Comparison of ENCODE assay signal across 26 cellular contexts in genomic region chr11:111476366-111476765, GRCh38. TPM values are rescaled to one million over a fixed set of nuclear protein-coding genes. Genes with fewer than 3 reads are reported as not detected.
A peak's percentile ranks its signal among the peaks of the same experiment; 100 is the strongest.
DNase-seq lines count a peak whose midpoint lies in the region; ATAC-seq, FAIRE-seq and TF ChIP-seq lines count a peak whose summit lies in the region.
"Had no signal": no experiment of that assay in that cellular context is flagged by ENCODE, and none has a peak within 500 bp of the region (broad histone marks: within the 10 kb centered on the region; RNA-seq: fewer than 3 reads in every experiment).

No MANE protein-coding gene starts in this region.

- FAIRE-seq in D721Med (lab: Jason Lieb, UNC) = peak; percentile 53
- FAIRE-seq in astrocyte (lab: Jason Lieb, UNC) = no peak

- H3K4me2 ChIP-seq in IMR-90 (ENCODE audit: low read depth, low read length) (no peak overlapping the region), astrocyte (ENCODE audit: low read length) (no peak overlapping the region)
- H3K4me2 ChIP-seq: KMS-11 had no signal

- H3K9ac ChIP-seq in IMR-90 (ENCODE audit: low read depth, low read length) = no peak overlapping the region
- no peak overlapping the region for H3K9ac ChIP-seq in astrocyte (ENCODE audit: low read length)
- H3K9ac ChIP-seq: KMS-11 had no signal

- no peak overlapping the region for H2AFZ ChIP-seq in IMR-90 (replicated peaks; ENCODE audit: low read length, poor library complexity)
- H2AFZ ChIP-seq in astrocyte (ENCODE audit: low read depth, low read length) = no peak overlapping the region

- H4K8ac ChIP-seq in IMR-90 (ENCODE audit: low read depth in 2 of 2, low read length in 2 of 2) = no peak overlapping the region

- no peak overlapping the region for H4K91ac ChIP-seq in IMR-90 (ENCODE audit: insufficient read depth, low read depth, low read length)

- no peak overlapping the region for H2BK5ac ChIP-seq in IMR-90 (ENCODE audit: low read depth, low read length, poor library complexity, severe bottlenecking)

- H2BK120ac ChIP-seq in IMR-90 (ENCODE audit: low read depth, low read length) = no peak overlapping the region

- no peak overlapping the region for H2BK15ac ChIP-seq in IMR-90 (ENCODE audit: low read depth, low read length)

- H3K9me3 ChIP-seq in IMR-90 (ENCODE audit: control insufficient read depth, insufficient read depth, low read length) = no peaks in the 10 kb centered on the region
- H3K9me3 ChIP-seq in astrocyte (ENCODE audit: insufficient read depth, low read depth, low read length) = no peaks in the 10 kb centered on the region
- H3K9me3 ChIP-seq: Peyer's patch, SJCRH30 had no signal

- no peak overlapping the region for H3K14ac ChIP-seq in IMR-90 (replicated peaks; ENCODE audit: low read depth, low read length)

- no peaks in the 10 kb centered on the region for H3K79me2 ChIP-seq in astrocyte (ENCODE audit: insufficient read depth, low read length)

- DNase-seq in D721Med (ENCODE audit: insufficient read length, low spot score) (no peak), IMR-90 (peak; percentile 16), astrocyte (ENCODE audit: low read depth) (peak; percentile 25), myocyte (ENCODE audit: low read depth) (peak; percentile 10), mucosa of gallbladder (ENCODE audit: low spot score) (no peak), COLO668 (lab: John Stamatoyannopoulos, UW; ENCODE audit: unreplicated experiment) (no peak), dorsolateral prefrontal cortex (no peak)
- no peak for DNase-seq in stimulated activated naive CD4-positive, alpha-beta T cell treated with Interleukin-2 at 50 U/mL for 16 hours (lab: John Stamatoyannopoulos, UW)
- DNase-seq: CD4-positive, CD25-positive, alpha-beta regulatory T cell; DMS153; GF-D8; H9; NCI-H1694; NCI-H2081; NCI-H2171; NCI-H345; NCI-H524 treated with DMSO at 0.1 percent for 48 hours; Peyer's patch had no signal

- H3K27ac Mint-ChIP-seq in astrocyte (ENCODE audit: unreplicated experiment) = no peak overlapping the region
- H3K27ac Mint-ChIP-seq: CD4-positive, CD25-positive, alpha-beta regulatory T cell; H9 had no signal

- H3K4me3 ChIP-seq in IMR-90 (ENCODE audit: insufficient read depth, low read depth, low read length) = no peak overlapping the region
- H3K4me3 ChIP-seq in astrocyte (ENCODE audit: insufficient read depth, low read depth, low read length) = no peak overlapping the region
- H3K4me3 ChIP-seq in dorsolateral prefrontal cortex = no peak overlapping the region
- H3K4me3 ChIP-seq: Peyer's patch, SJCRH30 had no signal

- H3K4me1 ChIP-seq in IMR-90 (ENCODE audit: control insufficient read depth, insufficient read depth, low read length) (no peaks in the 10 kb centered on the region), astrocyte (ENCODE audit: insufficient read depth, low read length) (no peaks in the 10 kb centered on the region)
- H3K4me1 ChIP-seq: Peyer's patch, SJCRH30 had no signal

- BruUV-seq in IMR-90 (replicated peaks; lab: Mats Ljungman, UMichigan) = no TSS peak

- H4K20me1 ChIP-seq in IMR-90 (ENCODE audit: insufficient read depth, low read length) (no peaks in the 10 kb centered on the region), astrocyte (ENCODE audit: insufficient read depth, low read length) (no peaks in the 10 kb centered on the region)

- CTCF ChIA-PET in IMR-90 (lab: Yijun Ruan, JAX) = interaction anchor here (0.8 kb wide), 1 partner anchor 12 kb away, joined by 3 read pairs; no protein-coding TSS in a partner anchor

- H3K4me1 Mint-ChIP-seq in astrocyte (ENCODE audit: low read depth, unreplicated experiment) = no peaks in the 10 kb centered on the region
- H3K4me1 Mint-ChIP-seq: H9 had no signal

- dilution Hi-C loops in IMR-90 (cut with HindIII; ENCODE audit: low sequenced_read_pairs, unreplicated experiment) = no loop called here

- H3K56ac ChIP-seq in IMR-90 (ENCODE audit: extremely low read depth, insufficient read depth, low read length) = no peak overlapping the region

- H3K9me3 Mint-ChIP-seq in astrocyte (ENCODE audit: unreplicated experiment) = peaks cover 3% of the 10 kb centered on the region
- H3K9me3 Mint-ChIP-seq: H9 had no signal

- H3K36me3 ChIP-seq in IMR-90 (ENCODE audit: control insufficient read depth, insufficient read depth, low read length) (no peaks in the 10 kb centered on the region), astrocyte (ENCODE audit: insufficient read depth, low read length) (no peaks in the 10 kb centered on the region)
- H3K36me3 ChIP-seq: Peyer's patch, SJCRH30 had no signal

- H3K9me1 ChIP-seq in IMR-90 (ENCODE audit: insufficient read depth, low read length) = no peaks in the 10 kb centered on the region

- H3K18ac ChIP-seq in IMR-90 (ENCODE audit: low read depth, low read length) = no peak overlapping the region

- H3K27ac ChIP-seq in IMR-90 (ENCODE audit: insufficient read depth, low read length) = no peak overlapping the region
- no peak overlapping the region for H3K27ac ChIP-seq in astrocyte (ENCODE audit: low read depth, low read length)
- H3K27ac ChIP-seq in dorsolateral prefrontal cortex = no peak overlapping the region
- H3K27ac ChIP-seq: KMS-11, Peyer's patch, SJCRH30 had no signal

- no CpG with 5 or more reads among the region's 2 CpGs for WGBS in IMR-90 (ENCODE audit: extremely low coverage in 2 of 2, insufficient read length in 1 of 2), 2 experiments

- in situ Hi-C loops in IMR-90 (cut with MboI; ENCODE audit: low sequenced_read_pairs) = no loop called here

- no peak for ATAC-seq in IMR-90 (ENCODE audit: low read depth)

- POLR2A ChIA-PET in IMR-90 (lab: Charles Lee; ENCODE audit: unreplicated experiment) = no interaction called here

- H2AK9ac ChIP-seq in IMR-90 (replicated peaks; ENCODE audit: low read depth, low read length, poor library complexity) = no peak overlapping the region

- no peak overlapping the region for H2AK5ac ChIP-seq in IMR-90 (ENCODE audit: low read depth, low read length)

- H3K36me3 Mint-ChIP-seq in astrocyte (ENCODE audit: low read depth, unreplicated experiment) = no peaks in the 10 kb centered on the region
- H3K36me3 Mint-ChIP-seq: CD4-positive, CD25-positive, alpha-beta regulatory T cell had no signal

- no peak for TF ChIP-seq CTCF in D721Med (IDR thresholded peaks at IDR 0.05; ENCODE audit: insufficient read depth, missing control alignments)
- no peak for TF ChIP-seq CTCF in IMR-90 (conservative IDR thresholded peaks at IDR 0.05; ENCODE audit: low read depth, low read length)
- no peak for TF ChIP-seq CTCF in astrocyte (IDR thresholded peaks at IDR 0.05; ENCODE audit: insufficient read depth, low read depth, low read length)
- TF ChIP-seq CTCF in dorsolateral prefrontal cortex (IDR thresholded peaks at IDR 0.05 in 54 of 56, conservative IDR thresholded peaks at IDR 0.05 in 2 of 56; ENCODE audit: low read depth in 1 of 56, partially characterized antibody in 56 of 56) = no peak

- TF ChIP-seq RAD21 in IMR-90 (IDR thresholded peaks at IDR 0.05; ENCODE audit: low read length) = no peak

- no peak overlapping the region for H3K23ac ChIP-seq in IMR-90 (ENCODE audit: low read depth, low read length)

- H3K79me1 ChIP-seq in IMR-90 (ENCODE audit: low read depth in 1 of 2, low read length in 2 of 2) = no peaks in the 10 kb centered on the region

- no peak overlapping the region for H2BK20ac ChIP-seq in IMR-90 (ENCODE audit: low read depth, low read length)

- no peak overlapping the region for H4K5ac ChIP-seq in IMR-90 (ENCODE audit: low read depth, low read length)

- TF ChIP-seq POLR2A in IMR-90 (IDR thresholded peaks at IDR 0.05; ENCODE audit: low read depth, low read length) = no peak

- intact Hi-C loops in IMR-90 (cut with micrococcal nuclease) (no loop called here), dorsolateral prefrontal cortex (cut with DNase I) (no loop called here)

- no peaks in the 10 kb centered on the region for H3K27me3 Mint-ChIP-seq in astrocyte (ENCODE audit: low read depth, unreplicated experiment)

- H3K27me3 ChIP-seq in IMR-90 (ENCODE audit: control insufficient read depth, insufficient read depth, low read length) (no peaks in the 10 kb centered on the region; the same call in 1 of the 2 replicates), astrocyte (ENCODE audit: insufficient read depth, low read length) (no peaks in the 10 kb centered on the region), dorsolateral prefrontal cortex (peaks cover 0 to 6% (median 0%) of the 10 kb centered on the region in 45 donors)
- H3K27me3 ChIP-seq: Peyer's patch, SJCRH30 had no signal

- no peak overlapping the region for H3K4me3 Mint-ChIP-seq in astrocyte (ENCODE audit: unreplicated experiment)
- H3K4me3 Mint-ChIP-seq: CD4-positive, CD25-positive, alpha-beta regulatory T cell; H9 had no signal

- no peak overlapping the region for H3K4ac ChIP-seq in IMR-90 (ENCODE audit: low read depth, low read length)

TF ChIP-seq in IMR-90, 13 proteins besides CTCF, POLR2A, EP300 and RAD21 (continues in another document):
- TF ChIP-seq NFE2L2 (IDR thresholded peaks at IDR 0.05; ENCODE audit: low read depth, low read length) = no peak
- no peak for TF ChIP-seq CEBPB (IDR thresholded peaks at IDR 0.05; ENCODE audit: low read depth, low read length)
- no peak for TF ChIP-seq SMC3 (IDR thresholded peaks at IDR 0.05; ENCODE audit: low read depth, low read length)
- TF ChIP-seq FOS (IDR thresholded peaks at IDR 0.05; ENCODE audit: low read depth, low read length) = no peak
- TF ChIP-seq MAZ (IDR thresholded peaks at IDR 0.05; ENCODE audit: borderline replicate concordance, low read depth, low read length) = no peak
- no peak for TF ChIP-seq RCOR1 (IDR thresholded peaks at IDR 0.05; ENCODE audit: insufficient replicate concordance, low read length)
- TF ChIP-seq BHLHE40 (IDR thresholded peaks at IDR 0.05; ENCODE audit: low read depth, low read length) = no peak

RNA-seq across cellular contexts. Expression of gene BTG4, which starts 35.8 kb away (rescaled TPM):
- total RNA-seq in IMR-90 (2012; rRNA removed) (not detected in 2 replicates), astrocyte (0.50 and 0.55 TPM in 2 replicates), myocyte (not detected in 2 replicates), mucosa of gallbladder (not detected), dorsolateral prefrontal cortex (1 to 10 TPM in 2 of 120 experiments, under 1 TPM in 9, not detected in 109; 0.29 to 1.1 (median 0.64) TPM)
- not detected in 2 replicates for polyA plus RNA-seq in IMR-90 (2012; rRNA removed)
- not detected in 2 replicates for polyA plus RNA-seq in IMR-90 (2012; cell fraction: cytosol; rRNA removed)
- polyA plus RNA-seq in IMR-90 (2012; cell fraction: nucleus; rRNA removed; ENCODE audit: low replicate concordance) = not detected in 2 replicates
- polyA plus RNA-seq in myocyte (2012) = not detected
- total RNA-seq: A673; CD4-positive, CD25-positive, alpha-beta regulatory T cell; Daoy; H9; MCF 10A; OCI-LY7; Peyer's patch; SJCRH30 had no signal
- polyA plus RNA-seq: BJ had no signal

RNA-seq across cellular contexts. Expression of gene HOATZ, which starts 38.2 kb away (rescaled TPM):
- total RNA-seq in IMR-90 (2012; rRNA removed) (not detected in 2 replicates), astrocyte (0.43 TPM in 2 replicates), myocyte (not detected in 2 replicates), mucosa of gallbladder (not detected), dorsolateral prefrontal cortex (1 to 10 TPM in 2 of 120 experiments, under 1 TPM in 2, not detected in 116; 0.25 to 1.2 (median 0.84) TPM)
- not detected in 2 replicates for polyA plus RNA-seq in IMR-90 (2012; rRNA removed)
- polyA plus RNA-seq in IMR-90 (2012; cell fraction: cytosol; rRNA removed) = not detected in 2 replicates
- polyA plus RNA-seq in IMR-90 (2012; cell fraction: nucleus; rRNA removed; ENCODE audit: low replicate concordance) = not detected in 2 replicates
- 0.08 TPM for polyA plus RNA-seq in myocyte (2012)
- total RNA-seq: CD4-positive, CD25-positive, alpha-beta regulatory T cell; Daoy; H9; HT1080; MCF 10A; OCI-LY7; Peyer's patch; SJCRH30 had no signal
- polyA plus RNA-seq: BJ; CD4-positive, CD25-positive, alpha-beta regulatory T cell had no signal

Comparison
In these comparisons a context has a peak if more than half of its experiments do, and no peak if none do; other contexts are left out.
1. DNase-seq: peak in IMR-90 (single experiment), astrocyte (single experiment) and myocyte (single experiment); none in D721Med (single experiment), mucosa of gallbladder (single experiment), stimulated activated naive CD4-positive, alpha-beta T cell treated with Interleukin-2 at 50 U/mL for 16 hours (single experiment), COLO668 (single experiment) and dorsolateral prefrontal cortex (0 of 10).